In genomic region chr2:43226955-43227829, GRCh38 we compare ENCODE assay signal across 1 cellular context.
TF ChIP-seq lines count a peak whose summit lies in the region.

No MANE protein-coding gene starts in this region.

TF ChIP-seq in H1, 55 proteins besides CTCF, POLR2A, EP300 and RAD21 (continued from another document):
- TF ChIP-seq RFX5 (IDR thresholded peaks at IDR 0.05; ENCODE audit: borderline replicate concordance, low read depth, low read length), result no peak
- no peak for TF ChIP-seq SAP30 (IDR thresholded peaks at IDR 0.05; ENCODE audit: insufficient read depth, insufficient replicate concordance, low read length)
- no peak for TF ChIP-seq BCL11A (IDR thresholded peaks at IDR 0.05; ENCODE audit: low read depth in 2 of 2, low read length in 2 of 2)
- TF ChIP-seq HDAC6 (IDR thresholded peaks at IDR 0.05; ENCODE audit: low read depth, low read length), result no peak
- no peak for TF ChIP-seq JUN (IDR thresholded peaks at IDR 0.05; ENCODE audit: low read depth, low read length)
- 0 out of 2 replicates have a peak, but pooled peaks have one; percentile 7 for TF ChIP-seq TBP (IDR thresholded peaks at IDR 0.05; ENCODE audit: low read depth, low read length)
- no peak for TF ChIP-seq CHD7 (IDR thresholded peaks at IDR 0.05; ENCODE audit: insufficient replicate concordance, low read length)
- no peak for TF ChIP-seq YY1 (IDR thresholded peaks at IDR 0.05; ENCODE audit: low read depth, low read length)
- no peak for TF ChIP-seq SIRT6 (IDR thresholded peaks at IDR 0.05; ENCODE audit: low read length)
- 0 out of 2 replicates have a peak, but pooled peaks have one; percentile 16 for TF ChIP-seq BACH1 (IDR thresholded peaks at IDR 0.05; ENCODE audit: low read length)
- no peak for TF ChIP-seq CHD2 (IDR thresholded peaks at IDR 0.05; ENCODE audit: low read length)
- no peak for TF ChIP-seq RNF2 (IDR thresholded peaks at IDR 0.05; ENCODE audit: borderline replicate concordance, low read depth, low read length, missing control alignments, poor library complexity, severe bottlenecking)
- TF ChIP-seq PHF8 (conservative IDR thresholded peaks at IDR 0.05; ENCODE audit: low read depth, low read length), result peak; percentile 75
- TF ChIP-seq KDM4A (IDR thresholded peaks at IDR 0.05; ENCODE audit: low read depth, low read length, severe bottlenecking), result no peak
- no peak for TF ChIP-seq ATF3 (IDR thresholded peaks at IDR 0.05; ENCODE audit: insufficient read depth, low read depth, low read length)
- no peak for TF ChIP-seq CHD1 (IDR thresholded peaks at IDR 0.05; ENCODE audit: low read depth, low read length)
- TF ChIP-seq GTF2F1 (IDR thresholded peaks at IDR 0.05; ENCODE audit: borderline replicate concordance, low read depth, low read length), result no peak
- no peak for TF ChIP-seq FOSL1 (IDR thresholded peaks at IDR 0.05; ENCODE audit: insufficient read depth, low read depth, low read length)
- 0 out of 2 replicates have a peak, but pooled peaks have one; percentile 17 for TF ChIP-seq JUND (IDR thresholded peaks at IDR 0.05; ENCODE audit: low read length)
- TF ChIP-seq GABPA (IDR thresholded peaks at IDR 0.05; ENCODE audit: borderline replicate concordance, insufficient read depth, low read length), result no peak
- TF ChIP-seq SP2 (IDR thresholded peaks at IDR 0.05; ENCODE audit: low read length), result no peak
- no peak for TF ChIP-seq SIN3A (conservative IDR thresholded peaks at IDR 0.05 in 1 of 2, IDR thresholded peaks at IDR 0.05 in 1 of 2; ENCODE audit: low read depth in 1 of 2, low read length in 2 of 2)
- no peak for TF ChIP-seq SP4 (IDR thresholded peaks at IDR 0.05; ENCODE audit: low read length)
- TF ChIP-seq EZH2 (IDR thresholded peaks at IDR 0.05; ENCODE audit: low read depth, low read length, severe bottlenecking), result no peak
- peak; percentile 70 for TF ChIP-seq MAX (IDR thresholded peaks at IDR 0.05)
- 0 out of 2 replicates have a peak, but pooled peaks have one; percentile 18 for TF ChIP-seq CREB1 (IDR thresholded peaks at IDR 0.05)
- no peak for TF ChIP-seq TEAD4 (IDR thresholded peaks at IDR 0.05; ENCODE audit: low read depth, low read length)
- no peak for TF ChIP-seq ZNF274 (IDR thresholded peaks at IDR 0.05; ENCODE audit: borderline replicate concordance, extremely low read depth, low read length)
- TF ChIP-seq HDAC2 (IDR thresholded peaks at IDR 0.05; ENCODE audit: borderline replicate concordance in 1 of 2, low read depth in 2 of 2, low read length in 2 of 2), result no peak
- no peak for TF ChIP-seq KDM5A (IDR thresholded peaks at IDR 0.05; ENCODE audit: low read length)
- no peak for TF ChIP-seq BRCA1 (IDR thresholded peaks at IDR 0.05; ENCODE audit: low read depth, low read length)
- peak; percentile 42; the same call in 1 of the 2 replicates for TF ChIP-seq RBBP5 (IDR thresholded peaks at IDR 0.05; ENCODE audit: borderline replicate concordance, low read depth, low read length)
- TF ChIP-seq POU5F1 (IDR thresholded peaks at IDR 0.05; ENCODE audit: low read depth, low read length), result no peak
- TF ChIP-seq SP1 (IDR thresholded peaks at IDR 0.05; ENCODE audit: low read depth, low read length), result no peak
- TF ChIP-seq TAF1 (IDR thresholded peaks at IDR 0.05; ENCODE audit: low read depth, low read length), result peak; percentile 56; the same call in 1 of the 2 replicates
- TF ChIP-seq RXRA (IDR thresholded peaks at IDR 0.05; ENCODE audit: insufficient read depth, low read depth, low read length), result no peak
- no peak for TF ChIP-seq SUZ12 (IDR thresholded peaks at IDR 0.05; ENCODE audit: low read length)
- TF ChIP-seq MAFK (IDR thresholded peaks at IDR 0.05; ENCODE audit: low read depth, low read length), result no peak
- no peak; the same call in 1 of the 2 replicates for TF ChIP-seq POLR2AphosphoS5 (IDR thresholded peaks at IDR 0.05; ENCODE audit: low read depth, low read length)
- TF ChIP-seq TCF12 (IDR thresholded peaks at IDR 0.05; ENCODE audit: low read depth, low read length), result no peak
